Comparison of ENCODE assay signal across 8 cellular contexts in genomic region chr11:16902979-16903378, GRCh38.
DNase-seq lines count a peak whose midpoint lies in the region; ATAC-seq and TF ChIP-seq lines count a peak whose summit lies in the region.

No MANE protein-coding gene starts in this region.

- H3F3A ChIP-seq in MM.1S (ENCODE audit: insufficient read depth, low read length) (peaks cover 17% of the 10 kb centered on the region; the same call in 1 of the 2 replicates), smooth muscle cell (ENCODE audit: low read depth) (no peaks in the 10 kb centered on the region)

- H3K4me1 Mint-ChIP-seq in activated CD4-positive, alpha-beta T cell treated with anti-CD3 and anti-CD28 coated beads, Interleukin-2, amount 10 ng/mL, durations not matched to agents 24 days and 14 days, result peaks cover 41% of the 10 kb centered on the region
- H3K4me1 Mint-ChIP-seq in osteocyte (ENCODE audit: unreplicated experiment), result peaks cover 1% of the 10 kb centered on the region

- H3K79me2 ChIP-seq in MM.1S (ENCODE audit: low read length), result peaks cover 77% of the 10 kb centered on the region
- no peaks in the 10 kb centered on the region for H3K79me2 ChIP-seq in smooth muscle cell (ENCODE audit: low read depth)

- H3K9ac ChIP-seq in MM.1S (ENCODE audit: low read length) (no peak overlapping the region; the same call in 1 of the 2 replicates), smooth muscle cell (ENCODE audit: low read depth) (no peak overlapping the region)

- no peaks in the 10 kb centered on the region for H3K9me3 ChIP-seq in MM.1S (replicated peaks; ENCODE audit: insufficient read depth, low read length)
- no peaks in the 10 kb centered on the region for H3K9me3 ChIP-seq in smooth muscle cell (replicated peaks; ENCODE audit: low read depth)

- 61% methylated on average over 2 of the region's 2 CpGs for WGBS in smooth muscle cell (ENCODE audit: low lambda C conversion rate)

- H3K27ac Mint-ChIP-seq in activated CD4-positive, alpha-beta T cell treated with anti-CD3 and anti-CD28 coated beads, Interleukin-2, amount 10 ng/mL, durations not matched to agents 24 days and 14 days, result peak overlapping the region; percentile 97
- H3K27ac Mint-ChIP-seq in osteocyte (ENCODE audit: unreplicated experiment), result no peak overlapping the region

- no peaks in the 10 kb centered on the region for H4K20me1 ChIP-seq in MM.1S (ENCODE audit: insufficient read depth, low read length)
- no peaks in the 10 kb centered on the region for H4K20me1 ChIP-seq in smooth muscle cell (ENCODE audit: low read depth)

- no peaks in the 10 kb centered on the region for H3K9me2 ChIP-seq in MM.1S (replicated peaks; ENCODE audit: insufficient read depth, low read length)

- H3K4me3 ChIP-seq in MM.1S (ENCODE audit: low read length), result no peak overlapping the region; the same call in 1 of the 2 replicates
- no peak overlapping the region for H3K4me3 ChIP-seq in smooth muscle cell

- intact Hi-C loops in activated CD4-positive, alpha-beta T cell treated with anti-CD3 and anti-CD28 coated beads, Interleukin-2, amount 10 ng/mL, durations not matched to agents 24 days and 14 days (cut with micrococcal nuclease), result loop anchor here (1.0 to 5.0 kb wide), 8 partner anchors 8 to 452 kb away; partner anchors contain the start of genes NUCB2 and RPS13

- TF ChIP-seq CTCF in MM.1S (IDR thresholded peaks at IDR 0.05; ENCODE audit: low read length) (no peak), smooth muscle cell (IDR thresholded peaks at IDR 0.05; ENCODE audit: borderline replicate concordance, insufficient read depth, poor library complexity, severe bottlenecking) (no peak), osteocyte (IDR thresholded peaks at IDR 0.05) (no peak)

- no peaks in the 10 kb centered on the region for H3K27me3 Mint-ChIP-seq in activated CD4-positive, alpha-beta T cell treated with anti-CD3 and anti-CD28 coated beads, Interleukin-2, amount 10 ng/mL, durations not matched to agents 24 days and 14 days
- no peaks in the 10 kb centered on the region for H3K27me3 Mint-ChIP-seq in osteocyte (ENCODE audit: unreplicated experiment)

- H2AFZ ChIP-seq in MM.1S (ENCODE audit: low read length) (no peak overlapping the region), smooth muscle cell (ENCODE audit: low read depth) (no peak overlapping the region)

- H3K4me2 ChIP-seq in MM.1S (ENCODE audit: low read depth, low read length) (peak overlapping the region; percentile 50), smooth muscle cell (no peak overlapping the region)

- DNase-seq in activated CD4-positive, alpha-beta T cell treated with anti-CD3 and anti-CD28 coated beads, Interleukin-2, amount 10 ng/mL, durations not matched to agents 24 days and 14 days, result peak; percentile 63
- no peak for DNase-seq in activated CD4-positive, alpha-beta T cell treated with anti-CD3 and anti-CD28 coated beads for 4 hours
- peak; percentile 49 for DNase-seq in MM.1S
- DNase-seq in smooth muscle cell (lab: John Stamatoyannopoulos, UW; ENCODE audit: unreplicated experiment), result no peak
- no peak for DNase-seq in DMS 273 (lab: John Stamatoyannopoulos, UW; ENCODE audit: unreplicated experiment)
- no peak for DNase-seq in osteocyte (ENCODE audit: extremely low spot score, unreplicated experiment)
- no peak for DNase-seq in SHP77 (lab: John Stamatoyannopoulos, UW)

- H3K27me3 ChIP-seq in MM.1S (replicated peaks; ENCODE audit: insufficient read depth, low read length) (no peaks in the 10 kb centered on the region), smooth muscle cell (ENCODE audit: low read depth) (no peaks in the 10 kb centered on the region)

- peak overlapping the region; percentile 46 for H3K4me3 Mint-ChIP-seq in activated CD4-positive, alpha-beta T cell treated with anti-CD3 and anti-CD28 coated beads, Interleukin-2, amount 10 ng/mL, durations not matched to agents 24 days and 14 days
- no peak overlapping the region for H3K4me3 Mint-ChIP-seq in osteocyte (ENCODE audit: unreplicated experiment)

- H3K36me3 ChIP-seq in MM.1S (replicated peaks; ENCODE audit: insufficient read depth, low read length) (no peaks in the 10 kb centered on the region), smooth muscle cell (ENCODE audit: low read depth) (no peaks in the 10 kb centered on the region)

- H3K36me3 Mint-ChIP-seq in activated CD4-positive, alpha-beta T cell treated with anti-CD3 and anti-CD28 coated beads, Interleukin-2, amount 10 ng/mL, durations not matched to agents 24 days and 14 days (ENCODE audit: low read depth), result peaks cover 20% of the 10 kb centered on the region
- H3K36me3 Mint-ChIP-seq in osteocyte (ENCODE audit: unreplicated experiment), result no peaks in the 10 kb centered on the region

- H3K27ac ChIP-seq in MM.1S (ENCODE audit: low read length) (peak overlapping the region; percentile 61; the same call in 1 of the 2 replicates), smooth muscle cell (ENCODE audit: low read depth) (peak overlapping the region; percentile 25)

- H3K4me1 ChIP-seq in MM.1S (ENCODE audit: low read length) (peaks cover 28% of the 10 kb centered on the region), smooth muscle cell (ENCODE audit: low read depth) (peaks cover 2% of the 10 kb centered on the region)

- ATAC-seq in HG02623 (IDR thresholded peaks at IDR 0.05; ENCODE audit: unreplicated experiment), result peak; percentile 59

- peaks cover 13% of the 10 kb centered on the region for H3K9me3 Mint-ChIP-seq in activated CD4-positive, alpha-beta T cell treated with anti-CD3 and anti-CD28 coated beads, Interleukin-2, amount 10 ng/mL, durations not matched to agents 24 days and 14 days
- H3K9me3 Mint-ChIP-seq in osteocyte (ENCODE audit: unreplicated experiment), result no peaks in the 10 kb centered on the region

Comparison
In these comparisons a context has a peak if more than half of its experiments do, and no peak if none do; other contexts are left out.
1. DNase-seq: peak in activated CD4-positive, alpha-beta T cell treated with anti-CD3 and anti-CD28 coated beads, Interleukin-2, amount 10 ng/mL, durations not matched to agents 24 days and 14 days (single experiment) and MM.1S (single experiment); none in activated CD4-positive, alpha-beta T cell treated with anti-CD3 and anti-CD28 coated beads for 4 hours (0 of 2), smooth muscle cell (single experiment), DMS 273 (single experiment), osteocyte (single experiment) and SHP77 (0 of 2).